8 cellular contexts compared by ENCODE assay signal in the genomic region with DNA sequence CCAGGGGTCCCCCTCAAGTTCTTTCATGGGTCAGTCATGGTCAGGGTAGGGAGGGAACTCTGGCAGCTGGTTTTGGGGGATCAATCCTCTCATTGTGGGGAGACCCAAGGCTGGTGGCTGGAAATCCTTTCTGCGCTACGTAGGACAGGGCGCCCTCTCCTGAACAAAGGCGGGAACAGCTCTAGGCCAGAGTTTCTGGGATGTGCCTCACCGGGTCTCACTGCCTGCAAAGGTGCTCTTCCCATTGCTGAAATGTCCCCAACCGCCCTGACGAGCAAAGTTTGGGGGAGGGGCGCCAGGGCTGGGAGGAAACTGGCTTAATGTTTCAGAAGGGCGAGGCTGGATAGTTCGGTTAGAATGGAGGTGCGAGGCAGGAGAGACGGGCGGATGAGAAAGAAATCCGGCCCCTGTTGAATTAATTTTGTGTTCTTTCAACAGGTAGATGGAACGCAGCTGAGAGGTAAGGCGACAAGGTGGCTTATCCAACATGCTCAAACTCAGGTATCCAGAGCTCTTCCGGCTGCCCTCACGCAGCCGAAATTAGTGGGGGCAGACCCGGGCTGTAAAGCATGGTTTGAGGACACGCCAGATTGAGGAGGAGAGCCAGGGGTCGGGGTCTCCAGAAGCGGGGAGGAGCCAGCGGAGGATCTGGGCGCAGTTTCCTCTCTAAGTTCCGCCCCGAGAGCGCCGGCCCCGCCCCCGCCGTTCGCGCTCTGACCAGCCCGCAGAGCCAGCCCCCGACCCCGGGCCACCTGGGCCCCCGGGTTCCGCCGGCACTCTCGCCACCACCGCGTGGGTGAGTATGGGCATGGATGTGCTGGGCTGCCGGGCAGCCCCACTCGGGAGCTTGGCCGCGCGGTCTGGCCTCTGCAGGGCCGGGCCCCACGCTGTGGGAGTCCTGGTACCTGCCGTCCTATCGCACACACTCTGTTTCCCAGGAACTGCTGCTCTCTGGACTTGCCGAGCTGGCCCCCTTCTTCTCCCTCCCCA. TPM values are rescaled to one million over a fixed set of nuclear protein-coding genes. Genes with fewer than 3 reads are reported as not detected.
DNase-seq lines count a peak whose midpoint lies in the region; ATAC-seq, FAIRE-seq and TF ChIP-seq lines count a peak whose summit lies in the region.

PGAP2 (plus strand) TSS at position 705 of the 990 bp plus-strand sequence. CDS start 2,700 bp downstream, outside the sequence.

- H2BK5ac ChIP-seq in trophoblast cell (ENCODE audit: low read depth, low read length, poor library complexity) = peak within 1 kb of the TSS; percentile 29

- peaks cover 4% of the 10 kb centered on the region for H3K79me2 ChIP-seq in trophoblast cell (ENCODE audit: control insufficient read depth, insufficient read depth, low read length, poor library complexity)

- H3K9me3 ChIP-seq in cardiac muscle cell (ENCODE audit: low read depth) (no peaks in the 10 kb centered on the region), trophoblast cell (ENCODE audit: insufficient read depth, low read depth, low read length) (no peaks in the 10 kb centered on the region)

- H3K9ac ChIP-seq in trophoblast cell (ENCODE audit: low read length) = peak within 1 kb of the TSS; percentile 62

- peak within 1 kb of the TSS; percentile 70 for H3K4ac ChIP-seq in trophoblast cell (ENCODE audit: low read depth, low read length)

- peaks cover 17% of the 10 kb centered on the region for H3K4me1 Mint-ChIP-seq in activated naive CD8-positive, alpha-beta T cell treated with anti-CD3 and anti-CD28 coated beads, Interleukin-2, amount 10 ng/mL, durations not matched to agents 7 days and 5 days

- H2BK12ac ChIP-seq in trophoblast cell (ENCODE audit: low read length) = no peak within 1 kb of the TSS

- H3K4me3 ChIP-seq in cardiac muscle cell = peak within 1 kb of the TSS; percentile 58
- peak within 1 kb of the TSS; percentile 93 for H3K4me3 ChIP-seq in trophoblast cell (ENCODE audit: low read depth, low read length)

- no peaks in the 10 kb centered on the region for H3K27me3 Mint-ChIP-seq in activated naive CD8-positive, alpha-beta T cell treated with anti-CD3 and anti-CD28 coated beads, Interleukin-2, amount 10 ng/mL, durations not matched to agents 7 days and 5 days

- no peaks in the 10 kb centered on the region for H3K36me3 Mint-ChIP-seq in activated naive CD8-positive, alpha-beta T cell treated with anti-CD3 and anti-CD28 coated beads, Interleukin-2, amount 10 ng/mL, durations not matched to agents 7 days and 5 days

- DNase-seq in D721Med (ENCODE audit: insufficient read length, low spot score) (peak; percentile 46), KG1 (lab: John Stamatoyannopoulos, UW) (peak; percentile 43), SK-MEL-5 (ENCODE audit: low read depth, low spot score) (peak; percentile 67), cardiac muscle cell (ENCODE audit: low read depth in 1 of 2, low spot score in 1 of 2) (peak; percentile 55 to 84), trophoblast cell (peak; percentile 64 to 81), HPDE6-E6E7 (ENCODE audit: extremely low spot score) (no peak)
- DNase-seq in activated naive CD8-positive, alpha-beta T cell treated with anti-CD3 and anti-CD28 coated beads, Interleukin-2, amount 10 ng/mL, durations not matched to agents 7 days and 5 days = peak; percentile 79

- H3K14ac ChIP-seq in trophoblast cell (ENCODE audit: low read length) = peak within 1 kb of the TSS; percentile 95

- H3K4me1 ChIP-seq in cardiac muscle cell (ENCODE audit: low read depth) (peaks cover 5% of the 10 kb centered on the region), trophoblast cell (ENCODE audit: control insufficient read depth in 1 of 2, insufficient read depth in 2 of 2, low read length in 2 of 2) (peaks cover 11 to 18% of the 10 kb centered on the region in 2 experiments)

- peak within 1 kb of the TSS; percentile 92 for H2BK120ac ChIP-seq in trophoblast cell (ENCODE audit: insufficient read depth, low read length, poor library complexity)

- H3K27me3 ChIP-seq in cardiac muscle cell (no peaks in the 10 kb centered on the region), trophoblast cell (ENCODE audit: insufficient read depth, low read length) (no peaks in the 10 kb centered on the region)

- H3K27ac ChIP-seq in cardiac muscle cell = no peak within 1 kb of the TSS
- peak within 1 kb of the TSS; percentile 56 for H3K27ac ChIP-seq in trophoblast cell (ENCODE audit: low read depth, low read length)

- H3K9me3 Mint-ChIP-seq in activated naive CD8-positive, alpha-beta T cell treated with anti-CD3 and anti-CD28 coated beads, Interleukin-2, amount 10 ng/mL, durations not matched to agents 7 days and 5 days = no peaks in the 10 kb centered on the region

- peak within 1 kb of the TSS; percentile 98 for H2AFZ ChIP-seq in trophoblast cell (ENCODE audit: insufficient read depth, low read length, poor library complexity)

- H4K8ac ChIP-seq in trophoblast cell (ENCODE audit: low read depth, low read length) = peak within 1 kb of the TSS; percentile 83

- H4K91ac ChIP-seq in trophoblast cell (ENCODE audit: low read depth, low read length) = peak within 1 kb of the TSS; percentile 76

- peak within 1 kb of the TSS; percentile 83 for H3K27ac Mint-ChIP-seq in activated naive CD8-positive, alpha-beta T cell treated with anti-CD3 and anti-CD28 coated beads, Interleukin-2, amount 10 ng/mL, durations not matched to agents 7 days and 5 days

- in situ Hi-C loops in SK-MEL-5 (cut with HindIII; ENCODE audit: low pct_unique_long_range_greater_than_20kb, low sequenced_read_pairs) = no loop called here

- no peak within 1 kb of the TSS for H3K23ac ChIP-seq in trophoblast cell (ENCODE audit: low read length)

- peaks cover 7% of the 10 kb centered on the region for H3K79me1 ChIP-seq in trophoblast cell (ENCODE audit: low read length)

- TF ChIP-seq CTCF in D721Med (IDR thresholded peaks at IDR 0.05; ENCODE audit: insufficient read depth, missing control alignments) (peak; percentile 51), cardiac muscle cell (IDR thresholded peaks at IDR 0.05; ENCODE audit: low read depth, low read length) (peak; percentile 82)

- no peaks in the 10 kb centered on the region for H3K36me3 ChIP-seq in cardiac muscle cell
- H3K36me3 ChIP-seq in trophoblast cell (ENCODE audit: control insufficient read depth in 1 of 2, insufficient read depth in 2 of 2, low read length in 2 of 2) = peaks cover 3 to 5% of the 10 kb centered on the region in 2 experiments

- POLR2A ChIA-PET in activated naive CD8-positive, alpha-beta T cell treated with anti-CD3 and anti-CD28 coated beads, Interleukin-2, amount 10 ng/mL, durations not matched to agents 7 days and 5 days (lab: Charles Lee) = interaction anchor here (0.6 to 2.3 kb wide), 10 partner anchors 10 to 287 kb away, joined by 3 to 15 read pairs (median 4); partner anchors contain the start of genes NUP98, RRM1 and STIM1

- peak within 1 kb of the TSS; percentile 83 for H3K4me3 Mint-ChIP-seq in activated naive CD8-positive, alpha-beta T cell treated with anti-CD3 and anti-CD28 coated beads, Interleukin-2, amount 10 ng/mL, durations not matched to agents 7 days and 5 days

- peak; percentile 61 for ATAC-seq in GM21390 (IDR thresholded peaks at IDR 0.05; ENCODE audit: unreplicated experiment)
- ATAC-seq in activated naive CD8-positive, alpha-beta T cell treated with anti-CD3 and anti-CD28 coated beads, Interleukin-2, amount 10 ng/mL, durations not matched to agents 7 days and 5 days (ENCODE audit: low read depth) = peak; percentile 72

- WGBS in trophoblast cell (ENCODE audit: extremely low coverage, insufficient coverage, insufficient read length) = no CpG with 5 or more reads among the region's 53 CpGs

- H2AK5ac ChIP-seq in trophoblast cell (ENCODE audit: low read length) = no peak within 1 kb of the TSS

- H4K12ac ChIP-seq in trophoblast cell (ENCODE audit: low read depth, low read length) = peak within 1 kb of the TSS; percentile 82

- H3K18ac ChIP-seq in trophoblast cell (ENCODE audit: low read length) = peak within 1 kb of the TSS; percentile 89

- H3K4me2 ChIP-seq in trophoblast cell (ENCODE audit: low read length) = peak within 1 kb of the TSS; percentile 84

- FAIRE-seq in D721Med (lab: Jason Lieb, UNC) = no peak

RNA-seq across cellular contexts. Expression of gene PGAP2, which starts in this region (rescaled TPM):
- 11.8 and 14.9 TPM in 2 replicates for total RNA-seq in SK-MEL-5 (2014; rRNA removed; shearing (Covaris generic))
- 23.8 and 32.6 TPM in 2 replicates for polyA plus RNA-seq in SK-MEL-5 (2015; cell fraction: cytosol; rRNA removed)
- 166 and 181 TPM in 2 replicates for polyA plus RNA-seq in SK-MEL-5 (2015; cell fraction: nucleus; rRNA removed)
- 10 to 100 TPM; 21.8 to 22.7 TPM for total RNA-seq in activated naive CD8-positive, alpha-beta T cell treated with anti-CD3 and anti-CD28 coated beads, Interleukin-2, amount 10 ng/mL, durations not matched to agents 7 days and 5 days
- total RNA-seq in cardiac muscle cell = 13.0 and 18.2 TPM in 2 replicates
- polyA plus RNA-seq in cardiac muscle cell = 24.9 and 26.7 TPM in 2 replicates
- 24.0 TPM in 2 replicates for polyA plus RNA-seq in trophoblast cell (2013)
